In the genomic region with DNA sequence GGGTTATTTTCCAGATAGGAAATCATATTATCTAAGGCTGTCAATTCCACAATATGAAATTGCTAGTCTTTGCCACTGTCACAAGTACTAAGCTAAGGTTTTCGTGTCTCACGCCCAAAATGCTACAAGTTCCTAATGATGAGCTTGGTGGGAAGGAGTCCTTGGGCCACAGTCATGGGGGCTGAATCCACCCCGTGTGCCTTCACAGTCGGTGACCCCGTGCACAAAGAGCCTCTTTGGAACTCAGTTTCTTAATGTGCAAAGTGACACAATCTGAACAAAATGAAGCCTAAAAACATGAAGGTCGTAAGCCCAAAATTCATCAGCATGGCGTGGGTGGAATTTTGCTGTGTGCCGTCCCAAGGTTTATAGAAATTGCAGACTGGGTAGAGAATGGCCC, we compare ENCODE assay signal across 31 cellular contexts.
"Had no signal": no experiment of that assay in that cellular context is flagged by ENCODE, and none has a peak within 500 bp of the region (broad histone marks: within the 10 kb centered on the region; RNA-seq: fewer than 3 reads in every experiment).

No MANE protein-coding gene starts in this region.

- ATAC-seq: activated CD4-positive, alpha-beta T cell treated with anti-CD3 and anti-CD28 coated beads for 36 hours; activated naive CD4-positive, alpha-beta T cell treated with anti-CD3 and anti-CD28 coated beads, Interleukin-2, amount 50 U/mL, for 72 hours; activated T-cell treated with anti-CD3 and anti-CD28 coated beads, Interleukin-2, amount 50 U/mL, for 72 hours had no signal

- H3K36me3 Mint-ChIP-seq: activated naive CD4-positive, alpha-beta T cell treated with anti-CD3 and anti-CD28 coated beads, Interleukin-2, amount 10 ng/mL, durations not matched to agents 7 days and 5 days; activated naive CD8-positive, alpha-beta T cell treated with anti-CD3 and anti-CD28 coated beads, Interleukin-2, amount 10 ng/mL, durations not matched to agents 7 days and 5 days had no signal

- DNase-seq: activated CD4-positive, alpha-beta memory T cell treated with anti-CD3 and anti-CD28 coated beads, Interleukin-2, amount 10 ng/mL, durations not matched to agents 7 days and 5 days; activated CD4-positive, alpha-beta T cell treated with anti-CD3 and anti-CD28 coated beads for 36 hours; activated CD4-positive, alpha-beta T cell treated with anti-CD3 and anti-CD28 coated beads, Interleukin-2, amount 10 ng/mL, durations not matched to agents 7 days and 5 days; activated CD4-positive, alpha-beta T cell treated with anti-CD3 and anti-CD28 coated beads, Interleukin-2, amount 50 U/mL, for 4 hours; activated CD4-positive, CD25-positive, alpha-beta regulatory T cell; activated CD4-positive, CD25-positive, alpha-beta regulatory T cell treated with anti-CD3 and anti-CD28 coated beads, Interleukin-2, amount 50 U/mL, for 72 hours; activated CD8-positive, alpha-beta memory T cell treated with anti-CD3 and anti-CD28 coated beads, Interleukin-2, amount 50 U/mL, for 48 hours; activated gamma-delta T cell; activated naive CD4-positive, alpha-beta T cell; activated naive CD4-positive, alpha-beta T cell treated with anti-CD3 and anti-CD28 coated beads, Interleukin-2, amount 10 ng/mL, durations not matched to agents 7 days and 5 days; activated naive CD8-positive, alpha-beta T cell treated with anti-CD3 and anti-CD28 coated beads, Interleukin-2, amount 10 ng/mL, durations not matched to agents 7 days and 5 days; activated T-cell treated with anti-CD3 and anti-CD28 coated beads for 4 hours; activated T-cell treated with anti-CD3 and anti-CD28 coated beads, Interleukin-2, amount 50 U/mL, for 24 hours; activated T-cell treated with anti-CD3 and anti-CD28 coated beads, Interleukin-2, amount 50 U/mL, for 72 hours; cortex of kidney; effector CD8-positive, alpha-beta T cell; foreskin fibroblast; head of caudate nucleus; hippocampal formation; T-helper 2 cell had no signal

- H3K27ac Mint-ChIP-seq: activated CD4-positive, alpha-beta memory T cell treated with anti-CD3 and anti-CD28 coated beads, Interleukin-2, amount 10 ng/mL, durations not matched to agents 7 days and 5 days; activated CD4-positive, alpha-beta T cell treated with anti-CD3 and anti-CD28 coated beads for 36 hours; activated CD4-positive, alpha-beta T cell treated with anti-CD3 and anti-CD28 coated beads, Interleukin-2, amount 10 ng/mL, durations not matched to agents 7 days and 5 days; activated naive CD4-positive, alpha-beta T cell treated with anti-CD3 and anti-CD28 coated beads, Interleukin-2, amount 10 ng/mL, durations not matched to agents 7 days and 5 days; activated naive CD4-positive, alpha-beta T cell treated with anti-CD3 and anti-CD28 coated beads, Interleukin-2, amount 50 U/mL, for 72 hours; activated naive CD8-positive, alpha-beta T cell treated with anti-CD3 and anti-CD28 coated beads, Interleukin-2, amount 10 ng/mL, durations not matched to agents 7 days and 5 days; activated T-cell treated with anti-CD3 and anti-CD28 coated beads, Interleukin-2, amount 50 U/mL, for 24 hours; activated T-cell treated with anti-CD3 and anti-CD28 coated beads, Interleukin-2, amount 50 U/mL, for 72 hours had no signal

- H3K4me3 ChIP-seq: ascending aorta, breast epithelium, cardiac muscle cell had no signal

- H3K27me3 ChIP-seq: ascending aorta, breast epithelium, cardiac muscle cell had no signal

- H3K4me3 Mint-ChIP-seq: activated CD4-positive, alpha-beta memory T cell treated with anti-CD3 and anti-CD28 coated beads, Interleukin-2, amount 10 ng/mL, durations not matched to agents 7 days and 5 days; activated CD4-positive, alpha-beta T cell treated with anti-CD3 and anti-CD28 coated beads for 36 hours; activated CD4-positive, alpha-beta T cell treated with anti-CD3 and anti-CD28 coated beads, Interleukin-2, amount 10 ng/mL, durations not matched to agents 7 days and 5 days; activated naive CD4-positive, alpha-beta T cell treated with anti-CD3 and anti-CD28 coated beads, Interleukin-2, amount 10 ng/mL, durations not matched to agents 7 days and 5 days; activated naive CD8-positive, alpha-beta T cell treated with anti-CD3 and anti-CD28 coated beads, Interleukin-2, amount 10 ng/mL, durations not matched to agents 7 days and 5 days; activated T-cell treated with anti-CD3 and anti-CD28 coated beads, Interleukin-2, amount 50 U/mL, for 24 hours; activated T-cell treated with anti-CD3 and anti-CD28 coated beads, Interleukin-2, amount 50 U/mL, for 72 hours; brain; central memory CD8-positive, alpha-beta T cell had no signal

- H3K4me1 ChIP-seq: ascending aorta, breast epithelium had no signal

- H3K36me3 ChIP-seq: breast epithelium had no signal

- FAIRE-seq: colon, endometrium, endothelial cell of umbilical vein, frontal cortex had no signal

- H3K27me3 Mint-ChIP-seq: activated CD4-positive, alpha-beta memory T cell treated with anti-CD3 and anti-CD28 coated beads, Interleukin-2, amount 10 ng/mL, durations not matched to agents 7 days and 5 days; activated CD4-positive, alpha-beta T cell treated with anti-CD3 and anti-CD28 coated beads for 36 hours; activated CD4-positive, alpha-beta T cell treated with anti-CD3 and anti-CD28 coated beads, Interleukin-2, amount 10 ng/mL, durations not matched to agents 7 days and 5 days; activated naive CD8-positive, alpha-beta T cell treated with anti-CD3 and anti-CD28 coated beads, Interleukin-2, amount 10 ng/mL, durations not matched to agents 7 days and 5 days; activated T-cell treated with anti-CD3 and anti-CD28 coated beads, Interleukin-2, amount 50 U/mL, for 24 hours; brain; central memory CD8-positive, alpha-beta T cell had no signal

- H3K27ac ChIP-seq: ascending aorta, breast epithelium, cardiac muscle cell, epithelial cell of prostate had no signal
